1 cellular context compared by ENCODE assay signal in genomic region chr1:52660807-52661206, GRCh38.
TF ChIP-seq lines count a peak whose summit lies in the region.

No MANE protein-coding gene starts in this region.

TF ChIP-seq in H1, 55 proteins besides CTCF, POLR2A, EP300 and RAD21:
- TF ChIP-seq CBX5 (IDR thresholded peaks at IDR 0.05; ENCODE audit: low read depth, low read length) (no peak), SIN3A (conservative IDR thresholded peaks at IDR 0.05 in 1 of 2, IDR thresholded peaks at IDR 0.05 in 1 of 2; ENCODE audit: low read depth in 1 of 2, low read length in 2 of 2) (no peak), MAFK (IDR thresholded peaks at IDR 0.05; ENCODE audit: low read depth, low read length) (no peak), KDM1A (IDR thresholded peaks at IDR 0.05; ENCODE audit: borderline replicate concordance, low read length) (no peak), TAF7 (optimal IDR thresholded peaks at IDR 0.05; ENCODE audit: borderline replicate concordance, low read depth, low read length) (no peak), SAP30 (IDR thresholded peaks at IDR 0.05; ENCODE audit: insufficient read depth, insufficient replicate concordance, low read length) (no peak), JUN (IDR thresholded peaks at IDR 0.05; ENCODE audit: low read depth, low read length) (no peak), POLR2AphosphoS5 (IDR thresholded peaks at IDR 0.05; ENCODE audit: low read depth, low read length) (no peak), HDAC2 (IDR thresholded peaks at IDR 0.05; ENCODE audit: borderline replicate concordance in 1 of 2, low read depth in 2 of 2, low read length in 2 of 2) (no peak), SIRT6 (IDR thresholded peaks at IDR 0.05; ENCODE audit: low read length) (no peak), CHD7 (IDR thresholded peaks at IDR 0.05; ENCODE audit: insufficient replicate concordance, low read length) (no peak), FOSL1 (IDR thresholded peaks at IDR 0.05; ENCODE audit: insufficient read depth, low read depth, low read length) (no peak), KDM4A (IDR thresholded peaks at IDR 0.05; ENCODE audit: low read depth, low read length, severe bottlenecking) (no peak), ZNF274 (IDR thresholded peaks at IDR 0.05; ENCODE audit: borderline replicate concordance, extremely low read depth, low read length) (no peak)
